ENCODE assay signal across 11 cellular contexts in genomic region chr5:982377-983237, GRCh38. TPM values are rescaled to one million over a fixed set of nuclear protein-coding genes. Genes with fewer than 3 reads are reported as not detected.
A peak's percentile ranks its signal among the peaks of the same experiment; 100 is the strongest.
DNase-seq lines count a peak whose midpoint lies in the region; ATAC-seq and TF ChIP-seq lines count a peak whose summit lies in the region.
"Had no signal": no experiment of that assay in that cellular context is flagged by ENCODE, and none has a peak within 500 bp of the region (broad histone marks: within the 10 kb centered on the region; RNA-seq: fewer than 3 reads in every experiment).

No MANE protein-coding gene starts in this region.

- no peaks in the 10 kb centered on the region for H3K36me3 ChIP-seq in OCI-LY7 (ENCODE audit: insufficient read depth, low read length)
- H3K36me3 ChIP-seq in gastroesophageal sphincter: no peaks in the 10 kb centered on the region
- H3K36me3 ChIP-seq in esophagus muscularis mucosa: no peaks in the 10 kb centered on the region
- H3K36me3 ChIP-seq: tibial nerve had no signal

- BruUV-seq in OCI-LY7 (replicated peaks; lab: Mats Ljungman, UMichigan): no TSS peak

- WGBS in gastroesophageal sphincter (ENCODE audit: low coverage in 1 of 2), 2 donors: 80 to 100% methylated on average over 1 of the region's 27 CpGs
- WGBS in esophagus muscularis mucosa: 80% methylated on average over 20 of the region's 27 CpGs

- H3K36me3 Mint-ChIP-seq in activated naive CD8-positive, alpha-beta T cell treated with anti-CD3 and anti-CD28 coated beads, Interleukin-2, amount 50 U/mL, for 24 hours (ENCODE audit: low read depth): peaks cover 4% of the 10 kb centered on the region
- peaks cover 4% of the 10 kb centered on the region for H3K36me3 Mint-ChIP-seq in activated naive CD8-positive, alpha-beta T cell treated with anti-CD3 and anti-CD28 coated beads for 36 hours
- no peaks in the 10 kb centered on the region for H3K36me3 Mint-ChIP-seq in stimulated activated effector memory CD8-positive, alpha-beta T cell treated with anti-CD3 and anti-CD28 coated beads, Interleukin-12 subunit alpha, Interleukin-12 subunit beta, amount 100 ng/mL, for 72 hours

- no peak overlapping the region for H2AFZ ChIP-seq in OCI-LY7 (ENCODE audit: low read length)

- peak; percentile 59 for ATAC-seq in activated naive CD8-positive, alpha-beta T cell treated with anti-CD3 and anti-CD28 coated beads, Interleukin-2, amount 50 U/mL, for 24 hours
- peak; percentile 19 for ATAC-seq in gastroesophageal sphincter
- ATAC-seq in stimulated activated effector memory CD8-positive, alpha-beta T cell treated with anti-CD3 and anti-CD28 coated beads, Interleukin-12 subunit alpha, Interleukin-12 subunit beta, amount 100 ng/mL, for 72 hours: peak; percentile 44
- no peak for ATAC-seq in HG03280 (IDR thresholded peaks at IDR 0.05; ENCODE audit: unreplicated experiment)

- no peaks in the 10 kb centered on the region for H3K79me2 ChIP-seq in OCI-LY7 (ENCODE audit: insufficient read depth, low read depth, low read length)

- intact Hi-C loops in OCI-LY7 (cut with micrococcal nuclease; ENCODE audit: unreplicated experiment): no loop called here
- intact Hi-C loops in esophagus muscularis mucosa (cut with DNase I): no loop called here

- peaks cover 2% of the 10 kb centered on the region for H3K4me1 Mint-ChIP-seq in activated naive CD8-positive, alpha-beta T cell treated with anti-CD3 and anti-CD28 coated beads, Interleukin-2, amount 50 U/mL, for 24 hours
- peaks cover 4% of the 10 kb centered on the region for H3K4me1 Mint-ChIP-seq in activated naive CD8-positive, alpha-beta T cell treated with anti-CD3 and anti-CD28 coated beads for 36 hours
- peaks cover 6% of the 10 kb centered on the region for H3K4me1 Mint-ChIP-seq in stimulated activated effector memory CD8-positive, alpha-beta T cell treated with anti-CD3 and anti-CD28 coated beads, Interleukin-12 subunit alpha, Interleukin-12 subunit beta, amount 100 ng/mL, for 72 hours

- no peaks in the 10 kb centered on the region for H3K9me3 ChIP-seq in OCI-LY7 (ENCODE audit: low read length)
- H3K9me3 ChIP-seq in gastroesophageal sphincter: peaks cover 0 to 7% (median 0%) of the 10 kb centered on the region in 3 donors
- H3K9me3 ChIP-seq in esophagus muscularis mucosa: no peaks in the 10 kb centered on the region

- H3K27me3 Mint-ChIP-seq in activated naive CD8-positive, alpha-beta T cell treated with anti-CD3 and anti-CD28 coated beads, Interleukin-2, amount 50 U/mL, for 24 hours: peaks cover 30% of the 10 kb centered on the region
- H3K27me3 Mint-ChIP-seq in activated naive CD8-positive, alpha-beta T cell treated with anti-CD3 and anti-CD28 coated beads for 36 hours: peaks cover 23% of the 10 kb centered on the region

- no peak overlapping the region for H3K4me3 Mint-ChIP-seq in activated naive CD8-positive, alpha-beta T cell treated with anti-CD3 and anti-CD28 coated beads, Interleukin-2, amount 50 U/mL, for 24 hours
- H3K4me3 Mint-ChIP-seq in activated naive CD8-positive, alpha-beta T cell treated with anti-CD3 and anti-CD28 coated beads for 36 hours: no peak overlapping the region
- H3K4me3 Mint-ChIP-seq in stimulated activated effector memory CD8-positive, alpha-beta T cell treated with anti-CD3 and anti-CD28 coated beads, Interleukin-12 subunit alpha, Interleukin-12 subunit beta, amount 100 ng/mL, for 72 hours: no peak overlapping the region

- no peaks in the 10 kb centered on the region for H3K27me3 ChIP-seq in gastroesophageal sphincter
- H3K27me3 ChIP-seq in esophagus muscularis mucosa: no peaks in the 10 kb centered on the region
- H3K27me3 ChIP-seq: tibial nerve had no signal

- TF ChIP-seq POLR2A in gastroesophageal sphincter (IDR thresholded peaks at IDR 0.05): no peak
- no peak for TF ChIP-seq POLR2A in esophagus muscularis mucosa (IDR thresholded peaks at IDR 0.05; ENCODE audit: low read depth)

- H3K27ac Mint-ChIP-seq in activated naive CD8-positive, alpha-beta T cell treated with anti-CD3 and anti-CD28 coated beads, Interleukin-2, amount 50 U/mL, for 24 hours: no peak overlapping the region
- no peak overlapping the region for H3K27ac Mint-ChIP-seq in activated naive CD8-positive, alpha-beta T cell treated with anti-CD3 and anti-CD28 coated beads for 36 hours
- no peak overlapping the region for H3K27ac Mint-ChIP-seq in stimulated activated effector memory CD8-positive, alpha-beta T cell treated with anti-CD3 and anti-CD28 coated beads, Interleukin-12 subunit alpha, Interleukin-12 subunit beta, amount 100 ng/mL, for 72 hours

- no peak overlapping the region for H3K4me2 ChIP-seq in OCI-LY7 (ENCODE audit: low read length)

- peak; percentile 73 for TF ChIP-seq CTCF in OCI-LY7 (conservative IDR thresholded peaks at IDR 0.05; ENCODE audit: low read length)
- TF ChIP-seq CTCF in gastroesophageal sphincter (IDR thresholded peaks at IDR 0.05): no peak
- no peak for TF ChIP-seq CTCF in esophagus muscularis mucosa (IDR thresholded peaks at IDR 0.05)

- H3K4me1 ChIP-seq in OCI-LY7 (ENCODE audit: insufficient read depth, low read length, poor library complexity, severe bottlenecking): no peaks in the 10 kb centered on the region
- H3K4me1 ChIP-seq in gastroesophageal sphincter: peaks cover 0 to 38% (median 11%) of the 10 kb centered on the region in 3 donors
- peaks cover 6 to 33% (median 29%) of the 10 kb centered on the region in 4 donors for H3K4me1 ChIP-seq in esophagus muscularis mucosa

- H3K4me3 ChIP-seq in OCI-LY7 (ENCODE audit: low read depth, low read length, poor library complexity, severe bottlenecking): no peak overlapping the region
- H3K4me3 ChIP-seq in gastroesophageal sphincter: no peak overlapping the region
- H3K4me3 ChIP-seq in esophagus muscularis mucosa: no peak overlapping the region
- H3K4me3 ChIP-seq: tibial nerve had no signal

- no peak overlapping the region for H3K27ac ChIP-seq in OCI-LY7 (ENCODE audit: low read depth, low read length, poor library complexity, severe bottlenecking)
- peak overlapping the region in 1 of 4 donors; percentile 6 for H3K27ac ChIP-seq in gastroesophageal sphincter
- H3K27ac ChIP-seq in esophagus muscularis mucosa (replicated peaks in 1 of 4): no peak overlapping the region
- H3K27ac ChIP-seq: tibial nerve had no signal

- peaks cover 19% of the 10 kb centered on the region for H3K9me3 Mint-ChIP-seq in activated naive CD8-positive, alpha-beta T cell treated with anti-CD3 and anti-CD28 coated beads, Interleukin-2, amount 50 U/mL, for 24 hours
- H3K9me3 Mint-ChIP-seq in activated naive CD8-positive, alpha-beta T cell treated with anti-CD3 and anti-CD28 coated beads for 36 hours: peaks cover 11% of the 10 kb centered on the region
- peaks cover 5% of the 10 kb centered on the region for H3K9me3 Mint-ChIP-seq in stimulated activated effector memory CD8-positive, alpha-beta T cell treated with anti-CD3 and anti-CD28 coated beads, Interleukin-12 subunit alpha, Interleukin-12 subunit beta, amount 100 ng/mL, for 72 hours

- POLR2A ChIA-PET in OCI-LY7 (lab: Charles Lee): no interaction called here

- no peaks in the 10 kb centered on the region for H3K9me2 ChIP-seq in OCI-LY7 (ENCODE audit: insufficient read depth, low read length)

- CTCF ChIA-PET in OCI-LY7 (lab: Charles Lee; ENCODE audit: unreplicated experiment): interaction anchor here (0.5 kb wide), 1 partner anchor 148 kb away, joined by 6 read pairs; no protein-coding TSS in a partner anchor

- TF ChIP-seq EP300 in gastroesophageal sphincter (IDR thresholded peaks at IDR 0.05): no peak
- TF ChIP-seq EP300 in esophagus muscularis mucosa (IDR thresholded peaks at IDR 0.05): no peak

- DNase-seq in activated naive CD8-positive, alpha-beta T cell treated with anti-CD3 and anti-CD28 coated beads, Interleukin-2, amount 50 U/mL, for 24 hours: no peak
- DNase-seq in activated naive CD8-positive, alpha-beta T cell treated with anti-CD3 and anti-CD28 coated beads for 36 hours: no peak
- DNase-seq in OCI-LY7 (ENCODE audit: low spot score): peak; percentile 13
- no peak for DNase-seq in stimulated activated effector memory CD8-positive, alpha-beta T cell treated with anti-CD3 and anti-CD28 coated beads, Interleukin-12 subunit alpha, Interleukin-12 subunit beta, amount 100 ng/mL, for 72 hours (ENCODE audit: low spot score in 2 of 2)
- no peak for DNase-seq in esophagus muscularis mucosa (ENCODE audit: extremely low spot score)
- no peak for DNase-seq in H4 (ENCODE audit: low spot score)
- DNase-seq: activated naive CD4-positive, alpha-beta T cell; NCI-H1048 had no signal

- no peaks in the 10 kb centered on the region for H4K20me1 ChIP-seq in OCI-LY7 (ENCODE audit: insufficient read depth, low read length)

RNA-seq across cellular contexts. Expression of gene NKD2, which starts 26.0 kb away (rescaled TPM):
- under 1 TPM; 0.66 to 0.82 TPM for total RNA-seq in activated naive CD8-positive, alpha-beta T cell treated with anti-CD3 and anti-CD28 coated beads for 36 hours
- 0.38 TPM in 1 of 2 replicates, not detected in the other for total RNA-seq in OCI-LY7 (2014; rRNA removed; shearing (Covaris generic))
- total RNA-seq in OCI-LY7 (2022): 0.22 and 0.38 TPM in 2 replicates
- 1 to 10 TPM; 1.8 to 6.1 (median 1.9) TPM for total RNA-seq in gastroesophageal sphincter
- total RNA-seq in esophagus muscularis mucosa: 1 to 10 TPM; 3.0 to 6.6 (median 5.4) TPM
- 0.43 and 2.8 TPM in 2 replicates for total RNA-seq in H4 (2014; rRNA removed; shearing (Covaris generic))
